1 cellular context compared by ENCODE assay signal in the genomic region with DNA sequence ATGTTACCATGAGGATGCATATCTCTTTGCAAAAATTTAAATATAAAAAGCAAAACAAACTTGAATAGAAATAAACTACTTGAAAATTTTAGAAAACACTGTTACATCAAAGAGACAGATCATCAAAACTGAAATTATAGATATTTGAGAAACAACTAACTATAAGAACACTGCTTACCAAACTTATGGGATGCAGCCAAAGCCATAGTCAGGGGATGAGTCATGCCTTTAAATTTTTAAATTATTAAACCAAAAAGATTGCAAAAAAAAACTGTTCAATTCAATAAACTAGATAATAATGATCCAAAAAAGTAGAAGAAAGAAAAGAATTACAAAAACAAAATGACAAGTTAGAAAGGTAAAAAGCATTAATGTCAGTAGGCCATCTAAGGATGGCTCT.
A peak's percentile ranks its signal among the peaks of the same experiment; 100 is the strongest.
TF ChIP-seq lines count a peak whose summit lies in the region.

No MANE protein-coding gene starts in this region.

TF ChIP-seq in IMR-90, 13 proteins besides CTCF, POLR2A, EP300 and RAD21 (continued from another document):
- TF ChIP-seq SMC3 (IDR thresholded peaks at IDR 0.05; ENCODE audit: low read depth, low read length): no peak
- TF ChIP-seq, protein P1, sequence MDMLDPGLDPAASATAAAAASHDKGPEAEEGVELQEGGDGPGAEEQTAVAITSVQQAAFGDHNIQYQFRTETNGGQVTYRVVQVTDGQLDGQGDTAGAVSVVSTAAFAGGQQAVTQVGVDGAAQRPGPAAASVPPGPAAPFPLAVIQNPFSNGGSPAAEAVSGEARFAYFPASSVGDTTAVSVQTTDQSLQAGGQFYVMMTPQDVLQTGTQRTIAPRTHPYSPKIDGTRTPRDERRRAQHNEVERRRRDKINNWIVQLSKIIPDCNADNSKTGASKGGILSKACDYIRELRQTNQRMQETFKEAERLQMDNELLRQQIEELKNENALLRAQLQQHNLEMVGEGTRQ (IDR thresholded peaks at IDR 0.05; ENCODE audit: low read depth, low read length): no peak
- TF ChIP-seq FOS (IDR thresholded peaks at IDR 0.05; ENCODE audit: low read depth, low read length): peak; percentile 60; the same call in 1 of the 2 replicates
- no peak for TF ChIP-seq MXI1 (IDR thresholded peaks at IDR 0.05; ENCODE audit: borderline replicate concordance, low read depth, low read length)
- TF ChIP-seq MAZ (IDR thresholded peaks at IDR 0.05; ENCODE audit: borderline replicate concordance, low read depth, low read length): no peak
